24 cellular contexts compared by ENCODE assay signal in the genomic region with DNA sequence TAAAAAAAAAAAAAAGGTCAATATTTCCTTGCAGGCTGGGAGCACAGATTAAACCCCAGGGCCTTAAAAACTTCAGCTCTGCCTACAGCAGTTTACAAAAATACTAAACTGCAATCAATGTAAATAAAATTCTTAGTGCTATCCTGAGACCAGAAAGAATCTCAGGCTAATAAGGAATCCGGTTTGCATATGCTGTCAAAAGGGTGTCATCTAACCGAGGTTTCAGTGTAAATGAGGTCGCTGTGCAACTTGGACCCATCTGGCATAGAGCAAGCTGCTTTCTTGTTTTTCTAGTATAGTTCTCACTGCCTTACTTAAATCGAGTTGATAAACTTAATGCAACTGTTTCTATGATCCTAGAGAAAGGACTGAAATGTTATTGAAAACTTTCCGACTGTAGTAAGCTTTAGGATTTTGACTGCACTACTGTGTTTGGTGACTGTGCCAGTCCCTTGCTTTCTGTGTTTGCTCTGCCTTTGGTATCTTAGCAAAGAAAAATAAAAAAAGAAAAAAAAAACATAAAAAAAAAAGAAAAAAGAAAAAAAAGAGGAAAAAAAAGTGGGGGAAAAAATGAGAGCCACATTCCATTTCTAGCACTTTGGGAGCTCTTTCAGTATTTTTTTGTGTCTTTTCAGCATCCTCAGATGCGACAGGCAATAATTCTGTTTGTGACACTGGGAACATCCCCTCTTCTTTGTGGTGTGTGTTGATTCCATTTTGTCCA.
"Had no signal": no experiment of that assay in that cellular context is flagged by ENCODE, and none has a peak within 500 bp of the region (broad histone marks: within the 10 kb centered on the region; RNA-seq: fewer than 3 reads in every experiment).

No MANE protein-coding gene starts in this region.

- H3K9me3 Mint-ChIP-seq: activated CD4-positive, alpha-beta memory T cell treated with anti-CD3 and anti-CD28 coated beads, Interleukin-2, amount 10 ng/mL, durations not matched to agents 7 days and 5 days; activated naive CD8-positive, alpha-beta T cell treated with anti-CD3 and anti-CD28 coated beads, Interleukin-2, amount 10 ng/mL, durations not matched to agents 7 days and 5 days; central memory CD8-positive, alpha-beta T cell had no signal

- H3K36me3 Mint-ChIP-seq: activated naive CD8-positive, alpha-beta T cell treated with anti-CD3 and anti-CD28 coated beads, Interleukin-2, amount 10 ng/mL, durations not matched to agents 7 days and 5 days had no signal

- H3K4me1 Mint-ChIP-seq: activated CD4-positive, alpha-beta memory T cell treated with anti-CD3 and anti-CD28 coated beads, Interleukin-2, amount 10 ng/mL, durations not matched to agents 7 days and 5 days; activated CD4-positive, alpha-beta T cell treated with anti-CD3 and anti-CD28 coated beads for 36 hours; activated naive CD8-positive, alpha-beta T cell treated with anti-CD3 and anti-CD28 coated beads, Interleukin-2, amount 10 ng/mL, durations not matched to agents 7 days and 5 days; central memory CD8-positive, alpha-beta T cell; T-helper 17 cell had no signal

- H3K4me3 Mint-ChIP-seq: activated CD4-positive, alpha-beta memory T cell treated with anti-CD3 and anti-CD28 coated beads, Interleukin-2, amount 10 ng/mL, durations not matched to agents 7 days and 5 days; activated CD4-positive, alpha-beta T cell treated with anti-CD3 and anti-CD28 coated beads for 36 hours; activated naive CD8-positive, alpha-beta T cell treated with anti-CD3 and anti-CD28 coated beads, Interleukin-2, amount 10 ng/mL, durations not matched to agents 7 days and 5 days; central memory CD8-positive, alpha-beta T cell; T-helper 17 cell had no signal

- H3K4me1 ChIP-seq: adrenal gland had no signal

- H3K9me3 ChIP-seq: adrenal gland had no signal

- H3K27ac Mint-ChIP-seq: activated CD4-positive, alpha-beta memory T cell treated with anti-CD3 and anti-CD28 coated beads, Interleukin-2, amount 10 ng/mL, durations not matched to agents 7 days and 5 days; activated CD4-positive, alpha-beta T cell treated with anti-CD3 and anti-CD28 coated beads for 36 hours; activated naive CD8-positive, alpha-beta T cell treated with anti-CD3 and anti-CD28 coated beads, Interleukin-2, amount 10 ng/mL, durations not matched to agents 7 days and 5 days; T-helper 17 cell had no signal

- H3K27ac ChIP-seq: adrenal gland had no signal

- H3K36me3 ChIP-seq: adrenal gland had no signal

- DNase-seq: activated CD4-positive, alpha-beta memory T cell treated with anti-CD3 and anti-CD28 coated beads, Interleukin-2, amount 10 ng/mL, durations not matched to agents 7 days and 5 days; activated CD4-positive, alpha-beta T cell treated with anti-CD3 and anti-CD28 coated beads for 36 hours; activated CD4-positive, alpha-beta T cell treated with anti-CD3 and anti-CD28 coated beads, Interleukin-2, amount 50 U/mL, for 1 hour; activated CD4-positive, CD25-positive, alpha-beta regulatory T cell; activated naive CD4-positive, alpha-beta T cell treated with anti-CD3 and anti-CD28 coated beads, Interleukin-2, amount 50 U/mL, for 16 hours; activated naive CD8-positive, alpha-beta T cell treated with anti-CD3 and anti-CD28 coated beads, Interleukin-2, amount 10 ng/mL, durations not matched to agents 7 days and 5 days; activated T-cell treated with anti-CD3 and anti-CD28 coated beads, Interleukin-2, amount 50 U/mL, for 1 hour; adrenal gland; aorta; MM.1S; NCI-H1105; NCI-H1436; NCI-H1694 treated with DMSO at 0.1 percent for 48 hours; NCI-H2029 treated with DMSO at 0.1 percent for 48 hours; NCI-H2227 treated with DMSO at 0.1 percent for 48 hours; NCI-H446 treated with DMSO at 0.1 percent for 48 hours; NCI-H774; PC-3; SHP77; T-helper 17 cell; T1000 had no signal

- H3K4me3 ChIP-seq: adrenal gland had no signal

- FAIRE-seq: RCC 7860, TTC549 had no signal

- H3K27me3 ChIP-seq: adrenal gland had no signal
